8 cellular contexts compared by ENCODE assay signal in the genomic region with DNA sequence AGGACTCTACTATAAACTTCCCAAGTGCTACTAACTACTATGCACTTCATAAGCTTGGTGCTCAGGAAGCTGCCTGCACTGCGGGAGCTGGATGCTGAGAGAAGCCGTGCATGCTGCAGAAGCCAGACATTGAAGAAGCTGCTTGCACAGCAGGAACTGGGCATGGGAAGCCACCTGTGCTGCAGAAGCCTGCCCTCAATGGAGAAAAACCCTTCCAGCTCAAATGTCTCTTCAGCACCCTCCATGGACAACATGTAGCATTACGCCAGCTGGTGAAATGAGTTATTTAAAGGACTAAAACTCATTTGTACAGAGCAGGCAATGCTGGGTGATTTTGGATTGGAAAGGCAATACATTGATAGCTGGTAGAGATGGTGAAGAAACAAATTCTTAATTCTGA.
DNase-seq lines count a peak whose midpoint lies in the region; ATAC-seq and TF ChIP-seq lines count a peak whose summit lies in the region.

No MANE protein-coding gene starts in this region.

- H3K9me3 ChIP-seq in OCI-LY1 (ENCODE audit: low read length), result no peaks in the 10 kb centered on the region

- TF ChIP-seq CTCF in GM12873 (IDR thresholded peaks at IDR 0.05; ENCODE audit: insufficient read depth, low read depth, low read length, missing control alignments), result peak; percentile 46
- TF ChIP-seq CTCF in OCI-LY1 (IDR thresholded peaks at IDR 0.05; ENCODE audit: low read length), result peak; percentile 33; the same call in 1 of the 2 replicates

- no peaks in the 10 kb centered on the region for H3K36me3 Mint-ChIP-seq in activated T-cell treated with anti-CD3 and anti-CD28 coated beads, Interleukin-2, amount 50 U/mL, for 24 hours (ENCODE audit: low read depth)

- no peak overlapping the region for H3K4me3 Mint-ChIP-seq in activated T-cell treated with anti-CD3 and anti-CD28 coated beads, Interleukin-2, amount 50 U/mL, for 24 hours

- H3K9me3 Mint-ChIP-seq in activated T-cell treated with anti-CD3 and anti-CD28 coated beads, Interleukin-2, amount 50 U/mL, for 24 hours, result no peaks in the 10 kb centered on the region

- H3K9ac ChIP-seq in OCI-LY1 (ENCODE audit: low read length), result no peak overlapping the region

- no peaks in the 10 kb centered on the region for H3K4me1 Mint-ChIP-seq in activated T-cell treated with anti-CD3 and anti-CD28 coated beads, Interleukin-2, amount 50 U/mL, for 24 hours (ENCODE audit: low read depth)

- H3F3A ChIP-seq in OCI-LY1 (ENCODE audit: insufficient read depth, low read length), result no peaks in the 10 kb centered on the region

- no peak overlapping the region for H3K27ac Mint-ChIP-seq in activated T-cell treated with anti-CD3 and anti-CD28 coated beads, Interleukin-2, amount 50 U/mL, for 24 hours

- no peaks in the 10 kb centered on the region for H3K36me3 ChIP-seq in OCI-LY1 (ENCODE audit: insufficient read depth, low read length)

- H3K4me2 ChIP-seq in OCI-LY1 (ENCODE audit: low read length), result no peak overlapping the region

- H3K27me3 Mint-ChIP-seq in activated T-cell treated with anti-CD3 and anti-CD28 coated beads, Interleukin-2, amount 50 U/mL, for 24 hours, result no peaks in the 10 kb centered on the region

- ATAC-seq in HG03025 (IDR thresholded peaks at IDR 0.05; ENCODE audit: low FRiP score, unreplicated experiment) (no peak), GM21528 (IDR thresholded peaks at IDR 0.05; ENCODE audit: low FRiP score, unreplicated experiment) (no peak), HG02610 (IDR thresholded peaks at IDR 0.05; ENCODE audit: unreplicated experiment) (no peak)

- DNase-seq in HuH-7.5 (ENCODE audit: low spot score) (peak; percentile 16), left kidney (ENCODE audit: low read depth, low spot score) (peak; percentile 61)
- DNase-seq in activated T-cell treated with anti-CD3 and anti-CD28 coated beads, Interleukin-2, amount 50 U/mL, for 24 hours, result no peak

- no peaks in the 10 kb centered on the region for H3K27me3 ChIP-seq in OCI-LY1 (ENCODE audit: insufficient read depth, low read length)

- H4K20me1 ChIP-seq in OCI-LY1 (ENCODE audit: insufficient read depth, low read length), result no peaks in the 10 kb centered on the region

- H3K27ac ChIP-seq in OCI-LY1 (ENCODE audit: low read depth, low read length, poor library complexity, severe bottlenecking), result no peak overlapping the region

- no peak overlapping the region for H2AFZ ChIP-seq in OCI-LY1 (ENCODE audit: low read length)

- H3K4me3 ChIP-seq in OCI-LY1 (ENCODE audit: low read depth, low read length, poor library complexity, severe bottlenecking), result no peak overlapping the region

- no peaks in the 10 kb centered on the region for H3K79me2 ChIP-seq in OCI-LY1 (ENCODE audit: insufficient read depth, low read length)

- no peaks in the 10 kb centered on the region for H3K9me2 ChIP-seq in OCI-LY1 (ENCODE audit: low read depth, low read length)

- H3K4me1 ChIP-seq in OCI-LY1 (ENCODE audit: insufficient read depth, low read length, severe bottlenecking), result no peaks in the 10 kb centered on the region
